ENCODE assay signal across 8 cellular contexts in genomic region chr3:72816843-72817485, GRCh38. TPM values are rescaled to one million over a fixed set of nuclear protein-coding genes. Genes with fewer than 3 reads are reported as not detected.
A peak's percentile ranks its signal among the peaks of the same experiment; 100 is the strongest.
DNase-seq lines count a peak whose midpoint lies in the region; ATAC-seq and TF ChIP-seq lines count a peak whose summit lies in the region.
"Had no signal": no experiment of that assay in that cellular context is flagged by ENCODE, and none has a peak within 500 bp of the region (broad histone marks: within the 10 kb centered on the region; RNA-seq: fewer than 3 reads in every experiment).

No MANE protein-coding gene starts in this region.

- TF ChIP-seq CTCF in WTC11 (IDR thresholded peaks at IDR 0.05): no peak
- TF ChIP-seq CTCF in dorsolateral prefrontal cortex (IDR thresholded peaks at IDR 0.05 in 54 of 56, conservative IDR thresholded peaks at IDR 0.05 in 2 of 56; ENCODE audit: low read depth in 1 of 56, partially characterized antibody in 56 of 56): no peak
- no peak for TF ChIP-seq CTCF in esophagus squamous epithelium (IDR thresholded peaks at IDR 0.05)

- H3K4me3 ChIP-seq in dorsolateral prefrontal cortex (no peak overlapping the region), esophagus squamous epithelium (no peak overlapping the region)

- 83 to 88% methylated on average over 4 of the region's 4 CpGs for WGBS in esophagus squamous epithelium, 2 donors

- no peaks in the 10 kb centered on the region for H3K9me3 ChIP-seq in esophagus squamous epithelium

- H3K27ac Mint-ChIP-seq in WTC11: peak overlapping the region; percentile 28; the same call in 1 of the 2 replicates

- ATAC-seq in GM18861 (IDR thresholded peaks at IDR 0.05; ENCODE audit: unreplicated experiment) (peak; percentile 56), GM19468 (IDR thresholded peaks at IDR 0.05; ENCODE audit: extremely low read depth, unreplicated experiment) (peak; percentile 54), HG03097 (IDR thresholded peaks at IDR 0.05; ENCODE audit: low FRiP score, unreplicated experiment) (peak; percentile 78), WTC11 (no peak)

- no peaks in the 10 kb centered on the region for H3K9me3 Mint-ChIP-seq in WTC11

- H3K36me3 Mint-ChIP-seq in WTC11: no peaks in the 10 kb centered on the region

- no peaks in the 10 kb centered on the region for H3K27me3 ChIP-seq in dorsolateral prefrontal cortex
- H3K27me3 ChIP-seq in esophagus squamous epithelium: no peaks in the 10 kb centered on the region

- H3K4me1 ChIP-seq in esophagus squamous epithelium: peaks cover 5 to 20% (median 11%) of the 10 kb centered on the region in 3 donors

- CTCF ChIA-PET in WTC11 (lab: Charles Lee): interaction anchor here (0.5 to 1.8 kb wide), 3 partner anchors 29 to 887 kb away, joined by 3 to 8 read pairs (median 3); no protein-coding TSS in a partner anchor

- H3K36me3 ChIP-seq in esophagus squamous epithelium: peaks cover 0 to 7% (median 0%) of the 10 kb centered on the region in 3 donors

- no peak for TF ChIP-seq POLR2A in esophagus squamous epithelium (IDR thresholded peaks at IDR 0.05)

- no peak overlapping the region for H3K4me3 Mint-ChIP-seq in WTC11

- H3K4me1 Mint-ChIP-seq in WTC11: peaks cover 25% of the 10 kb centered on the region

- intact Hi-C loops in dorsolateral prefrontal cortex (cut with DNase I): loop anchor here (2.0 to 10.0 kb wide), 6 partner anchors 50 to 772 kb away; partner anchors contain the start of gene RYBP (in 1 of the 2)
- intact Hi-C loops in esophagus squamous epithelium (cut with DNase I): no loop called here

- POLR2A ChIA-PET in WTC11 (lab: Charles Lee): no interaction called here

- DNase-seq in WTC11 (ENCODE audit: low spot score): no peak
- DNase-seq in occipital lobe (lab: John Stamatoyannopoulos, UW): no peak
- DNase-seq in dorsolateral prefrontal cortex: no peak
- DNase-seq in esophagus squamous epithelium (lab: John Stamatoyannopoulos, UW): no peak
- DNase-seq: foreskin melanocyte had no signal

- H3K27ac ChIP-seq in dorsolateral prefrontal cortex (peak overlapping the region in 6 of 59 donors; percentile 0 to 27 (median 24)), esophagus squamous epithelium (no peak overlapping the region)

- H3K27me3 Mint-ChIP-seq in WTC11 (ENCODE audit: low read depth): no peaks in the 10 kb centered on the region

TF ChIP-seq in WTC11, 78 proteins besides CTCF, POLR2A, EP300 and RAD21:
- no peak for TF ChIP-seq USF1 (CRISPR knock-in tag; IDR thresholded peaks at IDR 0.05)
- TF ChIP-seq ELF4 (CRISPR knock-in tag; IDR thresholded peaks at IDR 0.05; ENCODE audit: low read depth): no peak
- no peak for TF ChIP-seq ESRRA (CRISPR knock-in tag; IDR thresholded peaks at IDR 0.05; ENCODE audit: borderline replicate concordance)
- no peak for TF ChIP-seq HMGXB4 (CRISPR knock-in tag; IDR thresholded peaks at IDR 0.05)
- no peak for TF ChIP-seq USF2 (CRISPR knock-in tag; IDR thresholded peaks at IDR 0.05)
- TF ChIP-seq ZNF396 (CRISPR knock-in tag; IDR thresholded peaks at IDR 0.05; ENCODE audit: borderline replicate concordance): no peak
- TF ChIP-seq ETV6 (CRISPR knock-in tag; IDR thresholded peaks at IDR 0.05): no peak
- no peak for TF ChIP-seq E2F5 (CRISPR knock-in tag; IDR thresholded peaks at IDR 0.05)

RNA-seq across cellular contexts. Expression of gene SHQ1, which starts 31.3 kb away (rescaled TPM):
- total RNA-seq in WTC11 (2021) (24.5 to 29.1 TPM (median 27.2 TPM) in 3 replicates), occipital lobe (24.8 TPM), dorsolateral prefrontal cortex (10 to 100 TPM; 14.8 to 39.4 (median 25.9) TPM), esophagus squamous epithelium (10 to 100 TPM in 3 of 4 donors, 1 to 10 TPM in 1; 6.7 to 13.4 (median 12.5) TPM)
